ENCODE assay signal across 8 cellular contexts in the genomic region with DNA sequence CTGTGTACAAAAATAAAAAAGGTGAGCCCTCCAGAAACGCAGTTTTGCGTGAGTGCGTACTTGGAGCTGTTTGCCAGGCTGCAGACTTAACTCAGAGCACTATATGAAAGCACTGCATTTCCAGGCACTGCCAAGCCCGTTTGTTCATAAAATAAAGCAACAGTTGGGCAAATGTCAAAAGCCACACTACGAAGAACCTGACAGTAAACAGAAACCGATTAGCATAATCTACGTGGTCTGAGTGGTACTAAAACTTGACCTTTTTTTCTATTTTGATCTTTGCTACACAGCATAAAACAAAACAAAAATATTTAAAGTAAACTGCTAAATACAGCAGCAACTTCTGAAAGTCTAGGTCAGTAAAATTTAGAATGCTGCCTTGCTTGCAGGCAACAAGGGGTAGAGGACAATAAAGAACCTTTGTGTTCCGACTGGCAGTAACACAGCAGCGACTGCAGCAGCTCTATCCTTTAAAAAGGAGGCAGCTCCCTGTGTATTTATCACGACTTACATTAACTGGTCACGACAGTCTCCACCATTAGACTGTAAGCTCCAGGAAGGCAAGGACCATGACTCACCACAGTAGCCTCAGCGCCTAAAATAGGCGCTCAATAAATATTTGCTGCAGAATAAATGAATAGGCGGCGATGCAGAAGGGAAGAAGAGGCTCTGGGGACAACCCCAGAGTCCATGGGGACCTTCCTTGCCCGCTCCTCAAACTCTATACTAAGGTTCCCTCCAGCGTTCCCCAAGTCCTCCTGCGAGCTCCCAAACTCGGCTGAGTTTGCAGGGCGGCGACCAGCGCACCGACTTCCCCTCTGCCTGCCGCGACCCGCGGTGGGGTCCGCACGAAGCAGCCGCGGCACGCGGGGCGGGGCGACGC. TPM values are rescaled to one million over a fixed set of nuclear protein-coding genes. Genes with fewer than 3 reads are reported as not detected.
DNase-seq lines count a peak whose midpoint lies in the region; ATAC-seq, FAIRE-seq and TF ChIP-seq lines count a peak whose summit lies in the region.

No MANE protein-coding gene starts in this region.

- H3K9me3 Mint-ChIP-seq in MCF 10A (ENCODE audit: unreplicated experiment) = no peaks in the 10 kb centered on the region
- no peaks in the 10 kb centered on the region for H3K9me3 Mint-ChIP-seq in stimulated activated naive CD8-positive, alpha-beta T cell treated with anti-CD3 and anti-CD28 coated beads, Interleukin-15, amount 100 ng/mL, for 72 hours

- H3K27me3 Mint-ChIP-seq in MCF 10A (ENCODE audit: insufficient read depth, unreplicated experiment) = no peaks in the 10 kb centered on the region
- no peaks in the 10 kb centered on the region for H3K27me3 Mint-ChIP-seq in stimulated activated naive CD8-positive, alpha-beta T cell treated with anti-CD3 and anti-CD28 coated beads, Interleukin-15, amount 100 ng/mL, for 72 hours

- CTCF ChIA-PET in A549 (lab: Yijun Ruan, JAX) (interaction anchor here (0.6 kb wide), 2 partner anchors 77 to 235 kb away, joined by 3 read pairs; no protein-coding TSS in a partner anchor), MCF 10A (lab: Yijun Ruan, JAX) (interaction anchor here (0.6 to 1.0 kb wide), 3 partner anchors 70 to 179 kb away, joined by 3 to 4 read pairs (median 3); no protein-coding TSS in a partner anchor)

- peaks cover 18% of the 10 kb centered on the region for H3K4me1 Mint-ChIP-seq in MCF 10A (ENCODE audit: insufficient read depth, unreplicated experiment)
- H3K4me1 Mint-ChIP-seq in stimulated activated naive CD8-positive, alpha-beta T cell treated with anti-CD3 and anti-CD28 coated beads, Interleukin-15, amount 100 ng/mL, for 72 hours = peaks cover 29% of the 10 kb centered on the region

- H3K4me3 Mint-ChIP-seq in MCF 10A (ENCODE audit: unreplicated experiment) = peak overlapping the region; percentile 89
- H3K4me3 Mint-ChIP-seq in stimulated activated naive CD8-positive, alpha-beta T cell treated with anti-CD3 and anti-CD28 coated beads, Interleukin-15, amount 100 ng/mL, for 72 hours = peak overlapping the region; percentile 87 to 93

- H3K9ac ChIP-seq in NT2/D1 (ENCODE audit: insufficient read length, low read depth) = peak overlapping the region; percentile 77

- no peak for TF ChIP-seq POLR2A in A549 (IDR thresholded peaks at IDR 0.05; ENCODE audit: low read length)

- TF ChIP-seq RAD21 in A549 (conservative IDR thresholded peaks at IDR 0.05 in 1 of 2, IDR thresholded peaks at IDR 0.05 in 1 of 2) = no peak

- H3K4me1 ChIP-seq in A549 (peaks cover 21% of the 10 kb centered on the region), NT2/D1 (ENCODE audit: insufficient read depth, insufficient read length) (no peaks in the 10 kb centered on the region)

- intact Hi-C loops in MCF 10A (cut with micrococcal nuclease) = loop anchor here (2.0 kb wide), 1 partner anchor 137 kb away; the partner anchor contains the start of gene TAF4B

- ATAC-seq in A549 (peak; percentile 7 to 32; a peak in 4 of 6 replicates), HG03095 (IDR thresholded peaks at IDR 0.05; ENCODE audit: unreplicated experiment) (peak; percentile 9)
- ATAC-seq in stimulated activated naive CD8-positive, alpha-beta T cell treated with anti-CD3 and anti-CD28 coated beads, Interleukin-15, amount 100 ng/mL, for 72 hours = peak; percentile 10

- no peak for TF ChIP-seq EP300 in A549 (IDR thresholded peaks at IDR 0.05)

- TSS peak; percentile 21 for BruUV-seq in MCF 10A (replicated peaks; lab: Mats Ljungman, UMichigan)

- TF ChIP-seq CTCF in A549 (IDR thresholded peaks at IDR 0.05) = no peak
- TF ChIP-seq CTCF in GM12875 (IDR thresholded peaks at IDR 0.05; ENCODE audit: borderline replicate concordance, insufficient read depth, low read depth, low read length) = no peak
- no peak for TF ChIP-seq CTCF in MCF 10A (IDR thresholded peaks at IDR 0.05; ENCODE audit: unreplicated experiment)

- 10% methylated on average over 17 of the region's 36 CpGs for WGBS in A549 (ENCODE audit: missing lambda C conversion rate)

- peak overlapping the region; percentile 99 for H3K27ac ChIP-seq in A549

- DNase-seq in A549 (ENCODE audit: low read depth in 1 of 2, low spot score in 1 of 2) (peak in 1 of 2 experiments; percentile 35), NT2/D1 (ENCODE audit: low read depth, low spot score) (no peak), MCF 10A (ENCODE audit: unreplicated experiment) (peak; percentile 45), kidney tubule cell (ENCODE audit: low spot score) (peak; percentile 50), dedifferentiated amniotic fluid mesenchymal stem cell (ENCODE audit: extremely low spot score) (no peak)
- peak in 1 of 2 donors; percentile 75 for DNase-seq in stimulated activated naive CD8-positive, alpha-beta T cell treated with anti-CD3 and anti-CD28 coated beads, Interleukin-15, amount 100 ng/mL, for 72 hours

- H3K9me3 ChIP-seq in A549 = no peaks in the 10 kb centered on the region
- no peaks in the 10 kb centered on the region for H3K9me3 ChIP-seq in NT2/D1 (ENCODE audit: insufficient read depth, low read length)

- peak overlapping the region; percentile 81 for H3K4me2 ChIP-seq in A549

- FAIRE-seq in A549 (lab: Jason Lieb, UNC) = no peak

- H3K27ac Mint-ChIP-seq in MCF 10A (ENCODE audit: low read depth, unreplicated experiment) = peak overlapping the region; percentile 86
- H3K27ac Mint-ChIP-seq in stimulated activated naive CD8-positive, alpha-beta T cell treated with anti-CD3 and anti-CD28 coated beads, Interleukin-15, amount 100 ng/mL, for 72 hours = peak overlapping the region; percentile 78 to 97

- H3K27me3 ChIP-seq in NT2/D1 (ENCODE audit: insufficient read depth, insufficient read length) = no peaks in the 10 kb centered on the region

- peaks cover 11% of the 10 kb centered on the region for H3K36me3 Mint-ChIP-seq in MCF 10A (ENCODE audit: insufficient read depth, unreplicated experiment)

- peaks cover 11% of the 10 kb centered on the region for H3K36me3 ChIP-seq in NT2/D1 (ENCODE audit: insufficient read depth, insufficient read length, low read length)

- POLR2A ChIA-PET in A549 (lab: Yijun Ruan, JAX) = interaction anchor here (1.0 kb wide), 1 partner anchor 137 kb away, joined by 3 read pairs; no protein-coding TSS in a partner anchor
- POLR2A ChIA-PET in MCF 10A (lab: Yijun Ruan, JAX) = interaction anchor here (0.5 to 3.2 kb wide), 18 partner anchors 8 to 953 kb away, joined by 3 to 28 read pairs (median 3); partner anchors contain the start of gene TAF4B

- H3K4me3 ChIP-seq in A549 (peak overlapping the region; percentile 95), GM12875 (ENCODE audit: low read depth, low read length) (peak overlapping the region; percentile 87), NT2/D1 (ENCODE audit: insufficient read length, low read depth) (peak overlapping the region; percentile 61)

TF ChIP-seq in A549, 52 proteins besides CTCF, POLR2A, EP300 and RAD21:
- TF ChIP-seq PHF8 (IDR thresholded peaks at IDR 0.05; ENCODE audit: borderline replicate concordance, low read depth) (no peak), CHD4 (IDR thresholded peaks at IDR 0.05; ENCODE audit: borderline replicate concordance) (no peak), SREBF2 (IDR thresholded peaks at IDR 0.05) (no peak), RNF2 (IDR thresholded peaks at IDR 0.05; ENCODE audit: borderline replicate concordance, low read depth) (no peak), BCL3 (IDR thresholded peaks at IDR 0.05) (no peak), FOSL2 (IDR thresholded peaks at IDR 0.05) (no peak), FOSL2 (CRISPR knock-in tag; IDR thresholded peaks at IDR 0.05) (0 out of 2 replicates have a peak, but pooled peaks have one; percentile 12)
- TF ChIP-seq, protein P1, sequence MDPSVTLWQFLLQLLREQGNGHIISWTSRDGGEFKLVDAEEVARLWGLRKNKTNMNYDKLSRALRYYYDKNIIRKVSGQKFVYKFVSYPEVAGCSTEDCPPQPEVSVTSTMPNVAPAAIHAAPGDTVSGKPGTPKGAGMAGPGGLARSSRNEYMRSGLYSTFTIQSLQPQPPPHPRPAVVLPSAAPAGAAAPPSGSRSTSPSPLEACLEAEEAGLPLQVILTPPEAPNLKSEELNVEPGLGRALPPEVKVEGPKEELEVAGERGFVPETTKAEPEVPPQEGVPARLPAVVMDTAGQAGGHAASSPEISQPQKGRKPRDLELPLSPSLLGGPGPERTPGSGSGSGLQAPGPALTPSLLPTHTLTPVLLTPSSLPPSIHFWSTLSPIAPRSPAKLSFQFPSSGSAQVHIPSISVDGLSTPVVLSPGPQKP (IDR thresholded peaks at IDR 0.05; ENCODE audit: low read depth, low read length) = no peak
TF ChIP-seq in A549: peak in this region for 1.

RNA-seq across cellular contexts. Expression of gene SS18, which starts 0.9 kb away (rescaled TPM):
- polyA plus RNA-seq in A549 (2011; rRNA removed) (108 and 119 TPM in 2 replicates), A549 (2017; fragmentation: RNase III; extraction: RNeasy Plus Mini Kit Qiagen cat#74134 plus additional on column Dnase treatment) (57.4 to 63.1 TPM (median 59.0 TPM) in 3 replicates)
- 69.5 and 77.4 TPM in 2 replicates for polyA plus RNA-seq in A549 (2012; cell fraction: cytosol; rRNA removed)
- 111 and 118 TPM in 2 replicates for polyA plus RNA-seq in A549 (2012; cell fraction: nucleus; rRNA removed)
- 216 and 290 TPM in 2 replicates for polyA minus RNA-seq in A549 (2011; rRNA and poly(A)+ RNA removed)
- 89.9 and 103 TPM in 2 replicates for total RNA-seq in MCF 10A (2022)

RNA-seq across cellular contexts. Expression of gene PSMA8, which starts 44.2 kb away (rescaled TPM):
- polyA plus RNA-seq in A549 (2011; rRNA removed) = not detected in 2 replicates
- not detected in 2 replicates for polyA plus RNA-seq in A549 (2012; cell fraction: cytosol; rRNA removed)
- not detected in 2 replicates for polyA plus RNA-seq in A549 (2012; cell fraction: nucleus; rRNA removed)
- polyA plus RNA-seq in A549 (2017; fragmentation: RNase III; extraction: RNeasy Plus Mini Kit Qiagen cat#74134 plus additional on column Dnase treatment) = not detected in 3 replicates
- polyA minus RNA-seq in A549 (2011; rRNA and poly(A)+ RNA removed) = not detected in 2 replicates
- total RNA-seq in MCF 10A (2022) = not detected in 2 replicates

Comparison
In these comparisons a context has a peak if more than half of its experiments do, and no peak if none do; other contexts are left out.
1. DNase-seq: peak in MCF 10A (single experiment) and kidney tubule cell (single experiment); none in NT2/D1 (single experiment) and dedifferentiated amniotic fluid mesenchymal stem cell (single experiment).
2. Peak in every context shown above with its lines, with median percentiles within 50 percentile points of each other: ATAC-seq and H3K4me3 ChIP-seq.